8 cellular contexts compared by ENCODE assay signal in the genomic region with DNA sequence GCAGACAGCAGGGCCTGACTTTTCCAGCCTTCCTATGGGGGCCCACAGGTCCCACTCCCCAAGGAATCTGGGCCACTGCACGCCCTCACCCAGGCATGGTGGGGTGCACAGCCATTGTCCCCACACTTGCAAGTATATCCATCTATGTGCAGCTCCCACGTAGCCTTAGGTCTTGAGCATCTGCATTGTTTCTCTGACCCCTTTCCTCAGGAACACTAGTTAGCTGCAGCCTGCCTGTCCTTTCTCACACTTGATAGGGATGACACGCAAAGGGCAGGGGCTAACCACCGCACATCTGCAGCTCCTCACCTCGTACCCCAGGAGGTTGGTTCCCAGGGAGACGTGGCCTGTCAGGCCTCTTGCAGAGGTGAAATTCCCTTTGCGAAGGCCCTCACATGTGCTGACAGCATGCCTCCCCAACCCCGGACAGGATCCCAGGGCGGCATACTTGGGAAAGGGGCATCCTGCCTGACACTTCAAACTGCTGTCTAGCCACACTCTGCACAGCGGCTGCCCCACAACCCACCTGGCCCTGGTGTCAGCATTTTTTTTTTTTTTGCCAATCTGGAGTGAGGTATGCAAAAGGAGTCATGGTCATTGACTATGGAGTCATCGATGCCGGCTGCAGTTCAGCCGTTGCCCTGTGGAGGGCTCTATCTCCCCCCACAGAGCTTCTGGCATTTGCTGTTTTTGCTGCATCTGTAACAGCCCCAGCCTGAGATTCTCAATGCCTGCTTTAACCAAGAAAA. TPM values are rescaled to one million over a fixed set of nuclear protein-coding genes. Genes with fewer than 3 reads are reported as not detected.
A peak's percentile ranks its signal among the peaks of the same experiment; 100 is the strongest.
DNase-seq lines count a peak whose midpoint lies in the region; ATAC-seq and TF ChIP-seq lines count a peak whose summit lies in the region.

No MANE protein-coding gene starts in this region.

- peak; percentile 32 for ATAC-seq in HG03354 (IDR thresholded peaks at IDR 0.05; ENCODE audit: poor library complexity, severe bottlenecking, unreplicated experiment)
- ATAC-seq in GM18861 (IDR thresholded peaks at IDR 0.05; ENCODE audit: unreplicated experiment) = no peak

- H3K4me1 ChIP-seq in iPS DF 6.9 (ENCODE audit: control insufficient read depth, insufficient read depth, low read length) (peaks cover 16% of the 10 kb centered on the region), smooth muscle cell (ENCODE audit: low read depth) (peaks cover 19% of the 10 kb centered on the region)

- POLR2A ChIA-PET in RWPE1 (lab: Yijun Ruan, JAX; ENCODE audit: low non-redundant PET) = interaction anchor here (0.7 kb wide), 1 partner anchor 377 kb away, joined by 3 read pairs; no protein-coding TSS in a partner anchor

- DNase-seq in NCI-H2107 treated with DMSO at 0.1 percent for 48 hours (lab: John Stamatoyannopoulos, UW; ENCODE audit: unreplicated experiment) (peak; percentile 20), NCI-H2107 (lab: John Stamatoyannopoulos, UW) (no peak), RWPE1 (ENCODE audit: low spot score) (peak; percentile 75), astrocyte of the hippocampus (ENCODE audit: low read depth, low spot score) (peak; percentile 80), iPS DF 6.9 (ENCODE audit: low read depth, low spot score) (peak; percentile 50), smooth muscle cell (lab: John Stamatoyannopoulos, UW; ENCODE audit: unreplicated experiment) (no peak)

- no CpG with 5 or more reads among the region's 13 CpGs for WGBS in iPS DF 6.9 (ENCODE audit: insufficient coverage, insufficient read length)
- WGBS in smooth muscle cell (ENCODE audit: low lambda C conversion rate) = 58% methylated on average over 13 of the region's 13 CpGs

- H3K4me3 ChIP-seq in iPS DF 6.9 (ENCODE audit: low read length) = no peak overlapping the region
- H3K4me3 ChIP-seq in smooth muscle cell = no peak overlapping the region

- peaks cover 4% of the 10 kb centered on the region for H4K20me1 ChIP-seq in smooth muscle cell (ENCODE audit: low read depth)

- H3K27ac ChIP-seq in RWPE1 (peak overlapping the region; percentile 82), iPS DF 6.9 (ENCODE audit: low read length) (no peak overlapping the region), smooth muscle cell (ENCODE audit: low read depth) (no peak overlapping the region)

- H3K36me3 ChIP-seq in iPS DF 6.9 (ENCODE audit: control insufficient read depth, insufficient read depth, low read length) = peaks cover 19% of the 10 kb centered on the region
- no peaks in the 10 kb centered on the region for H3K36me3 ChIP-seq in smooth muscle cell (ENCODE audit: low read depth)

- H3K4me2 ChIP-seq in smooth muscle cell = no peak overlapping the region

- H3F3A ChIP-seq in smooth muscle cell (ENCODE audit: low read depth) = peaks cover 7% of the 10 kb centered on the region

- no peak overlapping the region for H3K9ac ChIP-seq in smooth muscle cell (ENCODE audit: low read depth)

- TF ChIP-seq CTCF in RWPE1 (conservative IDR thresholded peaks at IDR 0.05; ENCODE audit: low read depth) = peak; percentile 58
- TF ChIP-seq CTCF in smooth muscle cell (IDR thresholded peaks at IDR 0.05; ENCODE audit: borderline replicate concordance, insufficient read depth, poor library complexity, severe bottlenecking) = peak; percentile 64

- H2AFZ ChIP-seq in smooth muscle cell (ENCODE audit: low read depth) = no peak overlapping the region

- peaks cover 17% of the 10 kb centered on the region for H3K79me2 ChIP-seq in smooth muscle cell (ENCODE audit: low read depth)

- CTCF ChIA-PET in RWPE1 (lab: Yijun Ruan, JAX) = interaction anchor here (0.5 to 1.3 kb wide), 8 partner anchors 17 to 286 kb away, joined by 3 to 7 read pairs (median 4); a partner anchor contains a TSS

- no peaks in the 10 kb centered on the region for H3K27me3 ChIP-seq in iPS DF 6.9 (ENCODE audit: control insufficient read depth, insufficient read depth, low read length)
- no peaks in the 10 kb centered on the region for H3K27me3 ChIP-seq in smooth muscle cell (ENCODE audit: low read depth)

- no peaks in the 10 kb centered on the region for H3K9me3 ChIP-seq in iPS DF 6.9 (ENCODE audit: control insufficient read depth, insufficient read depth, low read length)
- H3K9me3 ChIP-seq in smooth muscle cell (replicated peaks; ENCODE audit: low read depth) = no peaks in the 10 kb centered on the region

RNA-seq across cellular contexts. Expression of a gene that starts 5.0 kb away (rescaled TPM):
- total RNA-seq in smooth muscle cell = 8.5 and 9.0 TPM in 2 replicates
- 19.5 and 22.4 TPM in 2 replicates for polyA plus RNA-seq in smooth muscle cell

RNA-seq across cellular contexts. Expression of a gene that starts 5.2 kb away (rescaled TPM):
- total RNA-seq in smooth muscle cell = 26.2 and 27.6 TPM in 2 replicates
- polyA plus RNA-seq in smooth muscle cell = 35.6 and 42.4 TPM in 2 replicates

Comparison
In these comparisons a context has a peak if more than half of its experiments do, and no peak if none do; other contexts are left out.
1. DNase-seq: peak in NCI-H2107 treated with DMSO at 0.1 percent for 48 hours (single experiment), RWPE1 (single experiment), astrocyte of the hippocampus (single experiment) and iPS DF 6.9 (single experiment); none in NCI-H2107 (single experiment) and smooth muscle cell (single experiment).